In the genomic region with DNA sequence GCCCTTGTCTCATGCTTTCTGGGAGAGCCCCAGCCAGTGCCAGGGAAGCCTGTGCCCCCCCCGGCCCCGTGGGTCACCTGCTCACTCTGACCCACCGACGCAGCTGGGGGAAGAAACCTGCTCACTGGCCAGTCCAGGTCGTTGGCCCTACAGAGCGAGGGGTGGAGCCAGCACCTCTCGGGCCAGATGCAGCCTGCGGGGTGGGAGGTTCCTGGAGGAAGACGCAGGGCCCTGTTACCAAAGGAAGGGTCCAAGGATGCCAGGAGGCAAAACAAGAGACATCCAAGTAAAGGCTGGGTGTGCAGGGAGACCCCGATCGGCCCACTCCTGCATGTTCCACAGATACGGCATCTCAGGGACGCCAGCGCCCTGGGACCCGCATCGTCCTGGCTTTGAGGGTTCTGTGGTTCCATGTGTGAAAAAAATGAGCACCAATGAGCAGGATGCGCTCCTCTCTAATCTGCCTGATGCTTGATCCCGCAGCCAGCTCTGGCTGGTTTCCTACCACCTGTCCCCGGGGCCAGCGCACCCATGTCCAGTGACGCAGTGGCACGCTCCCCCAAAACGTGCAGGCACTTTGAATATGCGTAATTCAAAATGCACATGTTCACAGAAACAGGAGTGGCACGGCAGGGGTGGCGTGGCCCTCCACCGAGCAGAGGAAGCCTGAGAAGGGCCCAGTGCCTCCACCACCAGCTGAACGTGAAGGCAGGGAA, we compare ENCODE assay signal across 15 cellular contexts.
"Had no signal": no experiment of that assay in that cellular context is flagged by ENCODE, and none has a peak within 500 bp of the region (broad histone marks: within the 10 kb centered on the region; RNA-seq: fewer than 3 reads in every experiment).

No MANE protein-coding gene starts in this region.

- H3K27ac Mint-ChIP-seq: activated naive CD8-positive, alpha-beta T cell; dendritic cell treated with granulocyte-macrophage colony-stimulating factor and Interleukin-4, amounts not matched to agents 40 ng/mL and 50 ng/mL, for 4 days; effector memory CD8-positive, alpha-beta T cell; natural killer cell treated with Interleukin-12 subunit alpha and Interleukin-12 subunit beta and Interleukin-15 and Interleukin-18, amount 100 ng/mL, for 72 hours had no signal

- H2AFZ ChIP-seq: hepatocyte had no signal

- H3K4me3 Mint-ChIP-seq: activated naive CD8-positive, alpha-beta T cell; dendritic cell treated with granulocyte-macrophage colony-stimulating factor and Interleukin-4, amounts not matched to agents 40 ng/mL and 50 ng/mL, for 4 days; effector memory CD8-positive, alpha-beta T cell; natural killer cell treated with Interleukin-12 subunit alpha and Interleukin-12 subunit beta and Interleukin-15 and Interleukin-18, amount 100 ng/mL, for 72 hours; type B pancreatic cell had no signal

- DNase-seq: activated CD4-positive, alpha-beta T cell treated with anti-CD3 and anti-CD28 coated beads, Interleukin-2, amount 50 U/mL, for 4 hours; effector memory CD8-positive, alpha-beta T cell; foreskin fibroblast; left cardiac atrium; retina; stimulated activated naive CD8-positive, alpha-beta T cell treated with anti-CD3 and anti-CD28 coated beads, Interleukin-15, Interleukin-2, amounts not matched to agents 100 U/mL and 50 U/mL, for 24 hours; substantia nigra; T-helper 1 cell; T-helper 9 cell had no signal

- H3K36me3 Mint-ChIP-seq: activated naive CD8-positive, alpha-beta T cell; natural killer cell treated with Interleukin-12 subunit alpha and Interleukin-12 subunit beta and Interleukin-15 and Interleukin-18, amount 100 ng/mL, for 72 hours; type B pancreatic cell had no signal

- H3K9me3 Mint-ChIP-seq: dendritic cell treated with granulocyte-macrophage colony-stimulating factor and Interleukin-4, amounts not matched to agents 40 ng/mL and 50 ng/mL, for 4 days; type B pancreatic cell had no signal

- H3K4me3 ChIP-seq: hepatocyte, lung had no signal

- H3K27ac ChIP-seq: hepatocyte had no signal

- H3K79me2 ChIP-seq: hepatocyte had no signal

- H3K4me2 ChIP-seq: hepatocyte had no signal

- ATAC-seq: effector memory CD8-positive, alpha-beta T cell; left cardiac atrium; natural killer cell treated with Interleukin-12 subunit alpha and Interleukin-12 subunit beta and Interleukin-15 and Interleukin-18, amount 100 ng/mL, for 72 hours; stimulated activated naive CD8-positive, alpha-beta T cell treated with anti-CD3 and anti-CD28 coated beads, Interleukin-15, Interleukin-2, amounts not matched to agents 100 U/mL and 50 U/mL, for 24 hours had no signal
